Comparison of ENCODE assay signal across 8 cellular contexts in genomic region chr12:113142173-113142885, GRCh38. TPM values are rescaled to one million over a fixed set of nuclear protein-coding genes. Genes with fewer than 3 reads are reported as not detected.
DNase-seq lines count a peak whose midpoint lies in the region; ATAC-seq and TF ChIP-seq lines count a peak whose summit lies in the region.

No MANE protein-coding gene starts in this region.

- no CpG with 5 or more reads among the region's 17 CpGs for WGBS in neuronal stem cell (ENCODE audit: extremely low coverage in 2 of 2, insufficient read length in 2 of 2, insufficient replicate concordance in 1 of 2), 2 donors

- no peak overlapping the region for H3K14ac ChIP-seq in neuronal stem cell (ENCODE audit: low read length)

- peak; percentile 45 for DNase-seq in DMS153 treated with DMSO at 0.1 percent for 48 hours (lab: John Stamatoyannopoulos, UW; ENCODE audit: unreplicated experiment)
- peak; percentile 53 for DNase-seq in MV-4-11 (lab: John Stamatoyannopoulos, UW)
- peak; percentile 20 to 91 (median 80) for DNase-seq in caudate nucleus (lab: John Stamatoyannopoulos, UW)
- no peak for DNase-seq in neuronal stem cell (ENCODE audit: low spot score)
- no peak for DNase-seq in HEK293T (ENCODE audit: extremely low spot score)
- DNase-seq in RPMI8226, result no peak
- no peak for DNase-seq in posterior vena cava (ENCODE audit: low spot score)

- no peaks in the 10 kb centered on the region for H3K79me1 ChIP-seq in neuronal stem cell (ENCODE audit: low read depth, low read length)

- no peaks in the 10 kb centered on the region for H3K36me3 ChIP-seq in neuronal stem cell (replicated peaks in 1 of 2; ENCODE audit: control insufficient read depth in 2 of 2, insufficient read depth in 2 of 2, low read length in 2 of 2)

- H2AFZ ChIP-seq in neuronal stem cell (ENCODE audit: low read length), result no peak overlapping the region

- H3K4me2 ChIP-seq in neuronal stem cell (ENCODE audit: insufficient read depth, low read length, poor library complexity, severe bottlenecking), result no peak overlapping the region

- no peak overlapping the region for H4K8ac ChIP-seq in neuronal stem cell (ENCODE audit: low read depth, low read length)

- H2BK15ac ChIP-seq in neuronal stem cell (ENCODE audit: low read length), result peak overlapping the region; percentile 8

- peaks cover 0 to 19% (median 2%) of the 10 kb centered on the region in 3 experiments for H3K27me3 ChIP-seq in neuronal stem cell (ENCODE audit: control insufficient read depth in 3 of 3, insufficient read depth in 3 of 3, low read depth in 1 of 3, low read length in 3 of 3)

- peaks cover 0 to 3% of the 10 kb centered on the region in 2 donors for H3K4me1 ChIP-seq in neuronal stem cell (ENCODE audit: control insufficient read depth in 2 of 2, insufficient read depth in 1 of 2, low read depth in 1 of 2, low read length in 2 of 2)

- no peak for ATAC-seq in GM19452 (IDR thresholded peaks at IDR 0.05; ENCODE audit: unreplicated experiment)

- H4K91ac ChIP-seq in neuronal stem cell (ENCODE audit: low read depth, low read length, poor library complexity), result no peak overlapping the region

- no peak overlapping the region for H2BK5ac ChIP-seq in neuronal stem cell (ENCODE audit: low read length)

- H3K9ac ChIP-seq in neuronal stem cell (ENCODE audit: low read depth, low read length, poor library complexity), result no peak overlapping the region

- H3K23ac ChIP-seq in neuronal stem cell (ENCODE audit: low read depth, low read length, poor library complexity), result no peak overlapping the region

- H3K4me3 ChIP-seq in neuronal stem cell (ENCODE audit: low read length in 2 of 2), result no peak overlapping the region

- H3K18ac ChIP-seq in neuronal stem cell (ENCODE audit: low read length), result no peak overlapping the region

- peak overlapping the region; percentile 13 for H2AK5ac ChIP-seq in neuronal stem cell (ENCODE audit: low read depth, low read length)

- CTCF ChIA-PET in HEK293T (lab: Yijun Ruan, JAX), result no interaction called here

- no peaks in the 10 kb centered on the region for H3K9me3 ChIP-seq in neuronal stem cell (replicated peaks in 1 of 2; ENCODE audit: control insufficient read depth in 2 of 2, insufficient read depth in 1 of 2, low read depth in 1 of 2, low read length in 2 of 2)

- H2BK120ac ChIP-seq in neuronal stem cell (ENCODE audit: low read depth, low read length), result no peak overlapping the region

- H2BK12ac ChIP-seq in neuronal stem cell (ENCODE audit: low read length), result no peak overlapping the region

- H3K4ac ChIP-seq in neuronal stem cell (ENCODE audit: low read length), result peak overlapping the region; percentile 54

- intact Hi-C loops in posterior vena cava (cut with DNase I), result no loop called here

- H3K27ac ChIP-seq in caudate nucleus (ENCODE audit: low read depth, low read length), result peak overlapping the region; percentile 83
- no peak overlapping the region for H3K27ac ChIP-seq in neuronal stem cell (replicated peaks; ENCODE audit: low read length)

- POLR2A ChIA-PET in HEK293T (lab: Yijun Ruan, JAX), result no interaction called here

TF ChIP-seq in HEK293T, 16 proteins besides CTCF, POLR2A, EP300 and RAD21:
- no peak for TF ChIP-seq CTBP1 (IDR thresholded peaks at IDR 0.05; ENCODE audit: borderline replicate concordance)
- TF ChIP-seq ZNF384 (IDR thresholded peaks at IDR 0.05), result no peak
- TF ChIP-seq FOXM1 (IDR thresholded peaks at IDR 0.05; ENCODE audit: borderline replicate concordance), result no peak
- TF ChIP-seq ARNT (IDR thresholded peaks at IDR 0.05), result no peak
- TF ChIP-seq LEF1 (IDR thresholded peaks at IDR 0.05; ENCODE audit: borderline replicate concordance), result no peak
- no peak for TF ChIP-seq SP1 (IDR thresholded peaks at IDR 0.05)
- TF ChIP-seq HDGF (IDR thresholded peaks at IDR 0.05; ENCODE audit: borderline replicate concordance), result no peak
- TF ChIP-seq ELF4 (IDR thresholded peaks at IDR 0.05), result no peak
- TF ChIP-seq L3MBTL2 (conservative IDR thresholded peaks at IDR 0.05), result no peak
- no peak for TF ChIP-seq NFRKB (IDR thresholded peaks at IDR 0.05)
- no peak for TF ChIP-seq FOXK2 (IDR thresholded peaks at IDR 0.05)
- TF ChIP-seq TARDBP (IDR thresholded peaks at IDR 0.05), result no peak
- TF ChIP-seq SUZ12 (IDR thresholded peaks at IDR 0.05), result no peak

RNA-seq across cellular contexts. Expression of gene RASAL1, which starts 6.8 kb away (rescaled TPM):
- polyA plus RNA-seq in neuronal stem cell (2013, experiment 1 of 2), result 0.26 TPM
- polyA plus RNA-seq in neuronal stem cell (2013, experiment 2 of 2), result 0.19 TPM
- not detected for total RNA-seq in posterior vena cava

RNA-seq across cellular contexts. Expression of gene CFAP73, which starts 7.2 kb away (rescaled TPM):
- 0.22 TPM for polyA plus RNA-seq in neuronal stem cell (2013, experiment 1 of 2)
- polyA plus RNA-seq in neuronal stem cell (2013, experiment 2 of 2), result 0.19 TPM
- total RNA-seq in posterior vena cava, result not detected

RNA-seq across cellular contexts. Expression of gene DDX54, which starts 42.9 kb away (rescaled TPM):
- polyA plus RNA-seq in neuronal stem cell (2013, experiment 1 of 2), result 60.8 TPM
- 59.6 TPM for polyA plus RNA-seq in neuronal stem cell (2013, experiment 2 of 2)
- 10 to 100 TPM; 37.0 to 47.6 TPM for total RNA-seq in posterior vena cava

RNA-seq across cellular contexts. Expression of gene RITA1, which starts 43.2 kb away (rescaled TPM):
- 14.5 TPM for polyA plus RNA-seq in neuronal stem cell (2013, experiment 1 of 2)
- 14.3 TPM for polyA plus RNA-seq in neuronal stem cell (2013, experiment 2 of 2)
- total RNA-seq in posterior vena cava, result 1 to 10 TPM; 6.6 to 9.7 TPM

Comparison
In these comparisons a context has a peak if more than half of its experiments do, and no peak if none do; other contexts are left out.
1. DNase-seq: peak in DMS153 treated with DMSO at 0.1 percent for 48 hours (single experiment), MV-4-11 (single experiment) and caudate nucleus (61 of 61); none in neuronal stem cell (single experiment), HEK293T (single experiment), RPMI8226 (single experiment) and posterior vena cava (single experiment).